ENCODE assay signal across 14 cellular contexts in genomic region chr6:110140650-110141049, GRCh38. TPM values are rescaled to one million over a fixed set of nuclear protein-coding genes. Genes with fewer than 3 reads are reported as not detected.
DNase-seq lines count a peak whose midpoint lies in the region; ATAC-seq, FAIRE-seq and TF ChIP-seq lines count a peak whose summit lies in the region.
"Had no signal": no experiment of that assay in that cellular context is flagged by ENCODE, and none has a peak within 500 bp of the region (broad histone marks: within the 10 kb centered on the region; RNA-seq: fewer than 3 reads in every experiment).

No MANE protein-coding gene starts in this region.

- in situ Hi-C loops in K562 (cut with MboI) = no loop called here

- no peak for FAIRE-seq in HTR-8/SVneo (lab: Jason Lieb, UNC)
- FAIRE-seq in K562 (lab: Jason Lieb, UNC) = no peak

- intact Hi-C loops in K562 (cut with micrococcal nuclease) = no loop called here

- TF ChIP-seq EP300 in K562 (IDR thresholded peaks at IDR 0.05; ENCODE audit: low read length) = no peak

- TF ChIP-seq CTCF in AG09319 (IDR thresholded peaks at IDR 0.05; ENCODE audit: low read depth, low read length) (no peak), K562 (IDR thresholded peaks at IDR 0.05 in 2 of 3, conservative IDR thresholded peaks at IDR 0.05 in 1 of 3; ENCODE audit: insufficient read depth in 2 of 3, low read depth in 1 of 3, low read length in 3 of 3) (no peak)

- no peak for TF ChIP-seq RAD21 in K562 (CRISPR knock-in tag; conservative IDR thresholded peaks at IDR 0.05 in 1 of 2, IDR thresholded peaks at IDR 0.05 in 1 of 2)

- H3K79me2 ChIP-seq in K562 (ENCODE audit: control insufficient read depth, insufficient read depth, low read length) = no peaks in the 10 kb centered on the region

- CTCF ChIA-PET in K562 (lab: Yijun Ruan, JAX; ENCODE audit: low intra/inter-chr PET ratio) = no interaction called here

- H3K9ac ChIP-seq in K562 (ENCODE audit: insufficient read depth in 1 of 2, low read depth in 2 of 2, low read length in 2 of 2) = no peak overlapping the region

- peaks cover 0 to 3% of the 10 kb centered on the region in 2 experiments; a peak in 1 of 5 replicates for H3K4me1 ChIP-seq in K562 (replicated peaks in 1 of 2; ENCODE audit: control insufficient read depth in 2 of 2, insufficient read depth in 2 of 2, low read length in 2 of 2)
- H3K4me1 ChIP-seq: right lobe of liver, SJCRH30 had no signal

- no peak for TF ChIP-seq POLR2A in K562 (conservative IDR thresholded peaks at IDR 0.05)

- H3K4me2 ChIP-seq in K562 (ENCODE audit: insufficient read depth, low read length) = no peak overlapping the region

- H3K9me3 ChIP-seq in K562 (replicated peaks; ENCODE audit: control insufficient read depth, insufficient read depth, low read depth, low read length) = no peaks in the 10 kb centered on the region; the same call in 1 of the 2 replicates
- H3K9me3 ChIP-seq: right lobe of liver, SJCRH30 had no signal

- POLR2A ChIA-PET in K562 (lab: Yijun Ruan, JAX) = no interaction called here

- WGBS in K562 (ENCODE audit: insufficient coverage, low coverage, missing lambda C conversion rate) = 13% methylated on average over 2 of the region's 2 CpGs

- no peaks in the 10 kb centered on the region for H4K20me1 ChIP-seq in K562 (replicated peaks; ENCODE audit: control insufficient read depth, insufficient read depth, low read length)

- no peak overlapping the region for H3K4me3 ChIP-seq in K562
- H3K4me3 ChIP-seq: right lobe of liver, SJCRH30 had no signal

- DNase-seq in AG09319 (ENCODE audit: extremely low read depth, low read depth) (peak; percentile 24), HTR-8/SVneo (ENCODE audit: insufficient read length, low spot score) (peak; percentile 9), K562 (ENCODE audit: extremely low read depth in 1 of 4, low spot score in 3 of 4) (peak in 1 of 4 experiments; percentile 5), glomerular visceral epithelial cell (ENCODE audit: extremely low spot score) (peak; percentile 8)
- no peak for DNase-seq in stimulated activated naive CD4-positive, alpha-beta T cell treated with Interleukin-2 at 50 U/mL for 16 hours (lab: John Stamatoyannopoulos, UW)
- DNase-seq: left ventricle myocardium superior, NCI-H1694 treated with DMSO at 0.1 percent for 48 hours, nephron progenitor cell, right lobe of liver, SJCRH30 had no signal

- no peaks in the 10 kb centered on the region for H3K9me1 ChIP-seq in K562 (ENCODE audit: control insufficient read depth, insufficient read depth, low read length)

- no peak for ATAC-seq in K562
- ATAC-seq in GM18868 (IDR thresholded peaks at IDR 0.05; ENCODE audit: unreplicated experiment) = no peak
- ATAC-seq in HG03135 (IDR thresholded peaks at IDR 0.05; ENCODE audit: unreplicated experiment) = no peak
- ATAC-seq in HG03354 (IDR thresholded peaks at IDR 0.05; ENCODE audit: poor library complexity, severe bottlenecking, unreplicated experiment) = no peak
- ATAC-seq: left ventricle myocardium superior, right lobe of liver, WTC11 had no signal

- H2AFZ ChIP-seq in K562 (ENCODE audit: low read depth, low read length) = no peak overlapping the region

- no peak overlapping the region for H3K27ac ChIP-seq in K562 (ENCODE audit: extremely low read depth, low read depth, low read length)
- H3K27ac ChIP-seq: right lobe of liver, SJCRH30 had no signal

- H3K36me3 ChIP-seq in K562 (ENCODE audit: control insufficient read depth, insufficient read depth, low read length) = no peaks in the 10 kb centered on the region
- H3K36me3 ChIP-seq: right lobe of liver had no signal

- BruUV-seq in K562 (replicated peaks; lab: Mats Ljungman, UMichigan) = no TSS peak

- no peaks in the 10 kb centered on the region for H3K27me3 ChIP-seq in K562 (ENCODE audit: control insufficient read depth in 2 of 2, insufficient read depth in 2 of 2, low read length in 2 of 2)
- H3K27me3 ChIP-seq: right lobe of liver, SJCRH30 had no signal

TF ChIP-seq in K562, 482 proteins besides CTCF, POLR2A, EP300 and RAD21 (continues in another document):
- TF ChIP-seq L3MBTL2 (IDR thresholded peaks at IDR 0.05) (peak; percentile 73), VEZF1 (CRISPR knock-in tag; IDR thresholded peaks at IDR 0.05) (peak; percentile 56; the same call in 1 of the 2 replicates), FOSL1 (tag; conservative IDR thresholded peaks at IDR 0.05) (peak; percentile 72), PKNOX1 (IDR thresholded peaks at IDR 0.05) (0 out of 2 replicates have a peak, but pooled peaks have one; percentile 15), ZNF584 (CRISPR knock-in tag; IDR thresholded peaks at IDR 0.05; ENCODE audit: low read depth) (peak; percentile 75; the same call in 1 of the 2 replicates), NFRKB (IDR thresholded peaks at IDR 0.05; ENCODE audit: low read depth) (no peak), TCF15 (CRISPR knock-in tag; IDR thresholded peaks at IDR 0.05) (no peak), ZNF175 (CRISPR knock-in tag; IDR thresholded peaks at IDR 0.05; ENCODE audit: low read depth) (peak; percentile 80; the same call in 1 of the 2 replicates), SREBF1 (IDR thresholded peaks at IDR 0.05; ENCODE audit: borderline replicate concordance, low read depth, low read length) (no peak), SMARCC2 (IDR thresholded peaks at IDR 0.05; ENCODE audit: low read depth) (no peak), FOS (IDR thresholded peaks at IDR 0.05; ENCODE audit: extremely low read depth, insufficient read length) (no peak), RBM22 (IDR thresholded peaks at IDR 0.05; ENCODE audit: low read depth, low read length, poor library complexity, severe bottlenecking) (no peak), ZFX (CRISPR knock-in tag; IDR thresholded peaks at IDR 0.05) (no peak)

RNA-seq across cellular contexts. Expression of gene WASF1, which starts 38.8 kb away (rescaled TPM):
- 2.9 and 6.2 TPM in 2 replicates for total RNA-seq in K562 (2011; cell fraction: chromatin; rRNA removed; ENCODE audit: low replicate concordance)
- 1.6 and 2.2 TPM in 2 replicates for total RNA-seq in K562 (2011; cell fraction: nucleolus; rRNA removed)
- 2.9 and 4.7 TPM in 2 replicates for total RNA-seq in K562 (2011; cell fraction: nucleoplasm; rRNA removed)
- total RNA-seq in K562 (2014; rRNA removed) (2.5 and 4.8 TPM in 2 replicates), K562 (2014; rRNA removed; fragmentation: Illumina TruSeq; extraction: Trizol) (7.5 and 7.9 TPM in 2 replicates), K562 (2015; rRNA removed; fragmentation: Illumina TruSeq; extraction: Trizol) (4.9 and 5.1 TPM in 2 replicates), K562 (2021) (12.6 and 13.0 TPM in 2 replicates)
- polyA plus RNA-seq in K562 (2011; rRNA removed) (9.1 and 13.5 TPM in 2 replicates), K562 (2014; fragmentation: Illumina TruSeq; extraction: Trizol) (13.1 and 18.2 TPM in 2 replicates), K562 (2014; fragmentation: Nextera tagmentation; extraction: Ambion mirVana) (1 to 10 TPM; 2.1 to 3.4 TPM), K562 (2014; rRNA removed) (5.6 and 7.4 TPM in 2 replicates)
- polyA plus RNA-seq in K562 (2011; cell fraction: cytosol; rRNA removed) = 11.7 and 15.4 TPM in 2 replicates
- 5.7 and 8.3 TPM in 2 replicates for polyA plus RNA-seq in K562 (2011; cell fraction: nucleus; rRNA removed)
- polyA plus RNA-seq in K562 (2012) = 6.1 and 11.1 TPM in 2 replicates
- polyA minus RNA-seq in K562 (2011; rRNA and poly(A)+ RNA removed) = 5.5 and 9.1 TPM in 2 replicates
- polyA minus RNA-seq in K562 (2011; cell fraction: cytosol; rRNA and poly(A)+ RNA removed) = 1.5 and 5.3 TPM in 2 replicates
- 3.7 and 5.5 TPM in 2 replicates for polyA minus RNA-seq in K562 (2011; cell fraction: nucleus; rRNA and poly(A)+ RNA removed)

RNA-seq across cellular contexts. Expression of gene CDC40, which starts 39.6 kb away (rescaled TPM):
- total RNA-seq in K562 (2011; cell fraction: chromatin; rRNA removed; ENCODE audit: low replicate concordance) = 11.2 and 27.9 TPM in 2 replicates
- total RNA-seq in K562 (2011; cell fraction: nucleolus; rRNA removed) = 3.7 and 5.8 TPM in 2 replicates
- total RNA-seq in K562 (2011; cell fraction: nucleoplasm; rRNA removed) = 7.2 and 11.5 TPM in 2 replicates
- total RNA-seq in K562 (2014; rRNA removed) (9.7 and 11.0 TPM in 2 replicates), K562 (2014; rRNA removed; fragmentation: Illumina TruSeq; extraction: Trizol) (24.3 and 26.4 TPM in 2 replicates), K562 (2015; rRNA removed; fragmentation: Illumina TruSeq; extraction: Trizol) (20.6 and 23.0 TPM in 2 replicates), K562 (2021) (15.1 and 16.8 TPM in 2 replicates)
- polyA plus RNA-seq in K562 (2011; rRNA removed) (21.1 and 26.3 TPM in 2 replicates), K562 (2014; fragmentation: Illumina TruSeq; extraction: Trizol) (16.6 and 16.7 TPM in 2 replicates), K562 (2014; fragmentation: Nextera tagmentation; extraction: Ambion mirVana) (10 to 100 TPM; 14.9 to 15.7 TPM), K562 (2014; rRNA removed) (11.6 and 12.9 TPM in 2 replicates)
- 5.1 and 9.1 TPM in 2 replicates for polyA plus RNA-seq in K562 (2011; cell fraction: cytosol; rRNA removed)
- 4.4 and 5.6 TPM in 2 replicates for polyA plus RNA-seq in K562 (2011; cell fraction: nucleus; rRNA removed)
- polyA plus RNA-seq in K562 (2012) = 11.4 and 12.7 TPM in 2 replicates
- 31.0 and 32.5 TPM in 2 replicates for polyA minus RNA-seq in K562 (2011; rRNA and poly(A)+ RNA removed)
- polyA minus RNA-seq in K562 (2011; cell fraction: cytosol; rRNA and poly(A)+ RNA removed) = 10.6 and 13.6 TPM in 2 replicates
- 8.3 and 13.6 TPM in 2 replicates for polyA minus RNA-seq in K562 (2011; cell fraction: nucleus; rRNA and poly(A)+ RNA removed)
